In the genomic region with DNA sequence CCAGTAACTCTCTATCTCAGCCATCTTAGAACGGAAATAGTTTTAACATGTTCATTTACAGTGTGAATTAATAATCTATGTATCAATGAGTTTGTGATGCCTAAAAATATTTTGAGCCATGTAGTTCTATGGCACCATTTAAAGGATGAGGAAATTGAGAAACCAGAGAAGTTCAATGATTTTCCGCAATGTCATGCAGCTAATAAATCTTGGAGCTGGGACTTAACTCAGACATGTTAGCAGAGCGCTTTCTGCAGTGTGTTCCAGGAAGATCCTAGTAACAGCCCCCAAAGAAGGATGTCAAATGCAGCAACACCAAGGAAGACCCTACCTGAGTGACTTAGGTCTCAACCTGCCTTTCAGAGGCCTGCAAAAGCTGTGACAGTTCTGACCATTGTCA, we compare ENCODE assay signal across 20 cellular contexts.
DNase-seq lines count a peak whose midpoint lies in the region; ATAC-seq and TF ChIP-seq lines count a peak whose summit lies in the region.
"Had no signal": no experiment of that assay in that cellular context is flagged by ENCODE, and none has a peak within 500 bp of the region (broad histone marks: within the 10 kb centered on the region; RNA-seq: fewer than 3 reads in every experiment).

No MANE protein-coding gene starts in this region.

- H3K27ac ChIP-seq in SK-N-SH (ENCODE audit: low read depth in 2 of 2, low read length in 1 of 2) (peak overlapping the region; percentile 61 to 71), tibial artery (peak overlapping the region; percentile 52 to 65), mesenchymal stem cell (ENCODE audit: low read length, poor library complexity, severe bottlenecking) (no peak overlapping the region)
- H3K27ac ChIP-seq: 22Rv1, BLaER1, Peyer's patch had no signal

- H3K4me1 Mint-ChIP-seq in endothelial cell (ENCODE audit: unreplicated experiment) (peaks cover 45% of the 10 kb centered on the region), progenitor cell of endocrine pancreas (ENCODE audit: low read depth) (peaks cover 3% of the 10 kb centered on the region)
- H3K4me1 Mint-ChIP-seq in activated naive CD8-positive, alpha-beta T cell treated with anti-CD3 and anti-CD28 coated beads for 36 hours = no peaks in the 10 kb centered on the region

- no peak overlapping the region for H2BK120ac ChIP-seq in mesenchymal stem cell (ENCODE audit: low read depth, low read length)

- H4K20me1 ChIP-seq in SK-N-SH (ENCODE audit: insufficient read depth) = no peaks in the 10 kb centered on the region; the same call in 1 of the 2 replicates

- 91% methylated on average over 3 of the region's 3 CpGs for WGBS in SK-N-SH (ENCODE audit: low lambda C conversion rate)
- 91% methylated on average over 2 of the region's 3 CpGs for WGBS in mesenchymal stem cell

- H3K36me3 Mint-ChIP-seq in endothelial cell (ENCODE audit: low read depth, unreplicated experiment) (peaks cover 17% of the 10 kb centered on the region), progenitor cell of endocrine pancreas (ENCODE audit: insufficient read depth) (peaks cover 7% of the 10 kb centered on the region)
- peaks cover 5% of the 10 kb centered on the region for H3K36me3 Mint-ChIP-seq in activated naive CD8-positive, alpha-beta T cell treated with anti-CD3 and anti-CD28 coated beads for 36 hours

- peaks cover 0 to 28% of the 10 kb centered on the region in 2 experiments; a peak in 2 of 4 replicates for H3K4me1 ChIP-seq in SK-N-SH (ENCODE audit: control insufficient read depth in 1 of 2, insufficient read depth in 2 of 2, low read depth in 1 of 2, low read length in 1 of 2)
- H3K4me1 ChIP-seq in tibial artery = peaks cover 0 to 57% (median 20%) of the 10 kb centered on the region in 4 donors
- H3K4me1 ChIP-seq in mesenchymal stem cell (ENCODE audit: control insufficient read depth, insufficient read depth, low read depth, low read length) = peaks cover 2% of the 10 kb centered on the region
- H3K4me1 ChIP-seq: BLaER1 had no signal

- intact Hi-C loops in tibial artery (cut with DNase I; ENCODE audit: low total_unique reads) = loop anchor here (10.0 kb wide), 1 partner anchor 50 kb away; no protein-coding TSS in a partner anchor

- H3K79me1 ChIP-seq in mesenchymal stem cell (replicated peaks; ENCODE audit: low read length, poor library complexity, severe bottlenecking) = peaks cover 45% of the 10 kb centered on the region

- CTCF ChIA-PET in SK-N-SH (lab: Yijun Ruan, JAX) = interaction anchor here (1.7 to 4.4 kb wide), 4 partner anchors 9 to 225 kb away, joined by 5 to 25 read pairs (median 10); no protein-coding TSS in a partner anchor

- POLR2A ChIA-PET in SK-N-SH (lab: Yijun Ruan, JAX) = no interaction called here

- TF ChIP-seq RAD21 in SK-N-SH (IDR thresholded peaks at IDR 0.05; ENCODE audit: low read length) = no peak

- H3K27me3 Mint-ChIP-seq in endothelial cell (ENCODE audit: unreplicated experiment) (peaks cover 5% of the 10 kb centered on the region), progenitor cell of endocrine pancreas (no peaks in the 10 kb centered on the region)
- H3K27me3 Mint-ChIP-seq in activated naive CD8-positive, alpha-beta T cell treated with anti-CD3 and anti-CD28 coated beads for 36 hours = no peaks in the 10 kb centered on the region
- H3K27me3 Mint-ChIP-seq: CD8-positive, alpha-beta memory T cell had no signal

- H3K36me3 ChIP-seq in SK-N-SH (replicated peaks in 1 of 2; ENCODE audit: control insufficient read depth in 1 of 2, insufficient read depth in 2 of 2, low read length in 1 of 2) (peaks cover 34 to 61% of the 10 kb centered on the region in 2 experiments), tibial artery (peaks cover 0 to 15% (median 0%) of the 10 kb centered on the region in 3 donors), mesenchymal stem cell (ENCODE audit: control insufficient read depth in 1 of 2, insufficient read depth in 2 of 2, low read depth in 1 of 2, low read length in 2 of 2) (peaks cover 19 to 22% of the 10 kb centered on the region in 2 experiments)

- H3K9ac ChIP-seq in SK-N-SH = no peak overlapping the region
- H3K9ac ChIP-seq in mesenchymal stem cell (ENCODE audit: low read length) = no peak overlapping the region
- H3K9ac ChIP-seq: BLaER1 had no signal

- DNase-seq in SK-N-SH = no peak
- no peak for DNase-seq in endothelial cell (ENCODE audit: low spot score)
- no peak for DNase-seq in progenitor cell of endocrine pancreas (ENCODE audit: low spot score, unreplicated experiment)
- DNase-seq in tibial artery = no peak
- DNase-seq in activated naive CD8-positive, alpha-beta T cell treated with anti-CD3 and anti-CD28 coated beads for 36 hours = no peak
- DNase-seq in mesenchymal stem cell = no peak
- DNase-seq in HUDEP-2 (lab: John Stamatoyannopoulos, UW; ENCODE audit: unreplicated experiment in 76 of 76) = no peak
- DNase-seq: CD8-positive, alpha-beta memory T cell; DND-41; GDM1; MM.1S; NCI-H1105; NCI-H187; NCI-H2171; NCI-H510A; Peyer's patch; Right ventricle myocardium superior had no signal

- peaks cover 15% of the 10 kb centered on the region for H3F3A ChIP-seq in SK-N-SH (replicated peaks; ENCODE audit: insufficient read depth)

- H3K4ac ChIP-seq in mesenchymal stem cell (ENCODE audit: low read depth in 1 of 2, low read length in 2 of 2) = no peak overlapping the region

- H4K8ac ChIP-seq in mesenchymal stem cell (ENCODE audit: low read length) = no peak overlapping the region

- H3K79me2 ChIP-seq in SK-N-SH (ENCODE audit: insufficient read depth) = peaks cover 92% of the 10 kb centered on the region

- no peak overlapping the region for H3K4me2 ChIP-seq in SK-N-SH
- no peak overlapping the region for H3K4me2 ChIP-seq in mesenchymal stem cell (ENCODE audit: low read length, poor library complexity, severe bottlenecking)
- H3K4me2 ChIP-seq: BLaER1 had no signal

- ATAC-seq in SK-N-SH treated with all-trans-retinoic acid at 6 μM for 48 hours = no peak

- no peak overlapping the region for H2BK15ac ChIP-seq in mesenchymal stem cell (ENCODE audit: low read depth, poor library complexity, severe bottlenecking)

- H3K9me3 ChIP-seq in SK-N-SH (no peaks in the 10 kb centered on the region), tibial artery (no peaks in the 10 kb centered on the region), mesenchymal stem cell (ENCODE audit: control insufficient read depth, low read length) (no peaks in the 10 kb centered on the region)
- H3K9me3 ChIP-seq: BLaER1, Peyer's patch had no signal

- no peak overlapping the region for H3K23ac ChIP-seq in mesenchymal stem cell (ENCODE audit: low read length in 2 of 2)

- H2AFZ ChIP-seq in SK-N-SH (ENCODE audit: low read depth) = no peak overlapping the region
- H2AFZ ChIP-seq in mesenchymal stem cell (ENCODE audit: low read depth, low read length) = no peak overlapping the region

- H3K4me3 ChIP-seq in SK-N-SH (ENCODE audit: low read depth in 2 of 2, low read length in 1 of 2) = no peak overlapping the region
- no peak overlapping the region for H3K4me3 ChIP-seq in tibial artery
- H3K4me3 ChIP-seq in mesenchymal stem cell (ENCODE audit: insufficient read depth in 1 of 2, low read depth in 1 of 2, low read length in 2 of 2) = no peak overlapping the region
- H3K4me3 ChIP-seq: BLaER1, Peyer's patch had no signal

- H3K9me3 Mint-ChIP-seq in endothelial cell (ENCODE audit: unreplicated experiment) (no peaks in the 10 kb centered on the region), progenitor cell of endocrine pancreas (ENCODE audit: low read depth) (no peaks in the 10 kb centered on the region)
- no peaks in the 10 kb centered on the region for H3K9me3 Mint-ChIP-seq in activated naive CD8-positive, alpha-beta T cell treated with anti-CD3 and anti-CD28 coated beads for 36 hours
- H3K9me3 Mint-ChIP-seq: CD8-positive, alpha-beta memory T cell had no signal

- H4K91ac ChIP-seq in mesenchymal stem cell (ENCODE audit: low read length) = no peak overlapping the region

- H3K27ac Mint-ChIP-seq in endothelial cell (ENCODE audit: unreplicated experiment) (no peak overlapping the region), progenitor cell of endocrine pancreas (peak overlapping the region; percentile 2)
- H3K27ac Mint-ChIP-seq in activated naive CD8-positive, alpha-beta T cell treated with anti-CD3 and anti-CD28 coated beads for 36 hours = no peak overlapping the region

- H2BK12ac ChIP-seq in mesenchymal stem cell (ENCODE audit: low read length in 2 of 2) = no peak overlapping the region

- TF ChIP-seq EP300 in SK-N-SH (IDR thresholded peaks at IDR 0.05; ENCODE audit: borderline replicate concordance in 1 of 2, low read depth in 1 of 2, low read length in 1 of 2) = no peak

- H3K4me3 Mint-ChIP-seq in endothelial cell (ENCODE audit: unreplicated experiment) = peak overlapping the region; percentile 35
- no peak overlapping the region for H3K4me3 Mint-ChIP-seq in progenitor cell of endocrine pancreas (ENCODE audit: low read depth)
- H3K4me3 Mint-ChIP-seq in activated naive CD8-positive, alpha-beta T cell treated with anti-CD3 and anti-CD28 coated beads for 36 hours = no peak overlapping the region
- H3K4me3 Mint-ChIP-seq: CD8-positive, alpha-beta memory T cell had no signal

- H2AK5ac ChIP-seq in mesenchymal stem cell (ENCODE audit: low read length, severe bottlenecking) = no peak overlapping the region

- no peaks in the 10 kb centered on the region for H3K27me3 ChIP-seq in SK-N-SH (ENCODE audit: insufficient read depth)
- H3K27me3 ChIP-seq in tibial artery = no peaks in the 10 kb centered on the region
- no peaks in the 10 kb centered on the region for H3K27me3 ChIP-seq in mesenchymal stem cell (ENCODE audit: control insufficient read depth in 1 of 2, insufficient read depth in 1 of 2, low read length in 2 of 2)
- H3K27me3 ChIP-seq: BLaER1, Peyer's patch had no signal

- H2BK5ac ChIP-seq in mesenchymal stem cell (ENCODE audit: low read depth, low read length, poor library complexity, severe bottlenecking) = no peak overlapping the region

- H3K14ac ChIP-seq in mesenchymal stem cell (ENCODE audit: low read length in 2 of 2) = no peak overlapping the region

- H3K9me2 ChIP-seq in SK-N-SH = no peaks in the 10 kb centered on the region

- H3K18ac ChIP-seq in mesenchymal stem cell (ENCODE audit: low read depth in 1 of 2, low read length in 2 of 2) = no peak overlapping the region

- TF ChIP-seq CTCF in SK-N-SH (IDR thresholded peaks at IDR 0.05) = no peak
- TF ChIP-seq CTCF in endothelial cell (IDR thresholded peaks at IDR 0.05; ENCODE audit: unreplicated experiment) = no peak
- no peak for TF ChIP-seq CTCF in progenitor cell of endocrine pancreas (IDR thresholded peaks at IDR 0.05; ENCODE audit: unreplicated experiment)
- TF ChIP-seq CTCF in tibial artery (IDR thresholded peaks at IDR 0.05) = no peak

TF ChIP-seq in SK-N-SH, 30 proteins besides CTCF, POLR2A, EP300 and RAD21 (continues in another document):
- TF ChIP-seq FOXM1 (IDR thresholded peaks at IDR 0.05; ENCODE audit: low read depth) (no peak), NRF1 (IDR thresholded peaks at IDR 0.05; ENCODE audit: low read depth, low read length) (no peak), CHD2 (IDR thresholded peaks at IDR 0.05; ENCODE audit: low read length, partially characterized antibody) (no peak), GABPA (IDR thresholded peaks at IDR 0.05; ENCODE audit: low read depth) (no peak)

TF ChIP-seq in SK-N-SH treated with all-trans-retinoic acid at 6 μM for 48 hours, 23 proteins besides CTCF, POLR2A, EP300 and RAD21 (continues in another document):
- no peak for TF ChIP-seq ZC3H10 (CRISPR knock-in tag; IDR thresholded peaks at IDR 0.05)
